In genomic region chr10:101834341-101834740, GRCh38 we compare ENCODE assay signal across 1 cellular context.
TF ChIP-seq lines count a peak whose summit lies in the region.

No MANE protein-coding gene starts in this region.

TF ChIP-seq in HepG2, 621 proteins besides CTCF, POLR2A, EP300 and RAD21:
- TF ChIP-seq TP53 (CRISPR knock-in tag; conservative IDR thresholded peaks at IDR 0.05), result no peak
- no peak for TF ChIP-seq ZNF660 (CRISPR knock-in tag; IDR thresholded peaks at IDR 0.05; ENCODE audit: borderline replicate concordance, low read depth)
- no peak for TF ChIP-seq ZNF7 (CRISPR knock-in tag; IDR thresholded peaks at IDR 0.05)
- TF ChIP-seq AHR (CRISPR knock-in tag; IDR thresholded peaks at IDR 0.05), result no peak
- no peak for TF ChIP-seq GLI4 (CRISPR knock-in tag; IDR thresholded peaks at IDR 0.05; ENCODE audit: borderline replicate concordance)
TF ChIP-seq in HepG2: peak in this region for 0.
